In genomic region chr4:13627606-13628301, GRCh38 we compare ENCODE assay signal across 1 cellular context.
TF ChIP-seq lines count a peak whose summit lies in the region.

BOD1L1 (minus strand) TSS chr4:13627725; CDS start chr4:13627587, 138 bp downstream.

TF ChIP-seq in HepG2, 621 proteins besides CTCF, POLR2A, EP300 and RAD21 (continued from another document and continues in another):
- TF ChIP-seq STAT6 (CRISPR knock-in tag; IDR thresholded peaks at IDR 0.05; ENCODE audit: borderline replicate concordance) (no peak), KLF13 (CRISPR knock-in tag; IDR thresholded peaks at IDR 0.05) (peak; percentile 81; the same call in 1 of the 2 replicates), NFE2L2 (IDR thresholded peaks at IDR 0.05; ENCODE audit: low read length) (no peak), ZNF30 (CRISPR knock-in tag; IDR thresholded peaks at IDR 0.05) (no peak), SIN3A (IDR thresholded peaks at IDR 0.05; ENCODE audit: borderline replicate concordance, low read depth, low read length) (peak; percentile 70), CEBPZ (IDR thresholded peaks at IDR 0.05; ENCODE audit: low read length) (no peak), ZSCAN21 (CRISPR knock-in tag; IDR thresholded peaks at IDR 0.05; ENCODE audit: borderline replicate concordance) (no peak), CBX1 (IDR thresholded peaks at IDR 0.05; ENCODE audit: low read depth) (peak; percentile 78), TGIF2 (CRISPR knock-in tag; IDR thresholded peaks at IDR 0.05) (no peak), RFX1 (IDR thresholded peaks at IDR 0.05) (no peak), SIX4 (CRISPR knock-in tag; IDR thresholded peaks at IDR 0.05) (peak; percentile 27; the same call in 1 of the 2 replicates), ARID2 (CRISPR knock-in tag; IDR thresholded peaks at IDR 0.05; ENCODE audit: borderline replicate concordance) (no peak), JUNB (CRISPR knock-in tag; IDR thresholded peaks at IDR 0.05; ENCODE audit: borderline replicate concordance) (no peak), ZNF770 (CRISPR knock-in tag; IDR thresholded peaks at IDR 0.05) (peak; percentile 52; the same call in 1 of the 2 replicates), ZSCAN25 (CRISPR knock-in tag; IDR thresholded peaks at IDR 0.05) (peak; percentile 51; the same call in 1 of the 2 replicates), CREB1 (IDR thresholded peaks at IDR 0.05) (peak; percentile 84), CREB1 (CRISPR knock-in tag; IDR thresholded peaks at IDR 0.05) (peak; percentile 95), ZNF605 (CRISPR knock-in tag; IDR thresholded peaks at IDR 0.05) (peak; percentile 80), PAF1 (CRISPR knock-in tag; IDR thresholded peaks at IDR 0.05) (no peak), SALL1 (CRISPR knock-in tag; IDR thresholded peaks at IDR 0.05) (peak; percentile 83), ZBTB7B (CRISPR knock-in tag; IDR thresholded peaks at IDR 0.05) (peak; percentile 56; the same call in 1 of the 2 replicates), ZNF326 (CRISPR knock-in tag; IDR thresholded peaks at IDR 0.05; ENCODE audit: borderline replicate concordance) (no peak), DRAP1 (CRISPR knock-in tag; IDR thresholded peaks at IDR 0.05) (no peak; the same call in 1 of the 2 replicates), PAWR (CRISPR knock-in tag; IDR thresholded peaks at IDR 0.05; ENCODE audit: borderline replicate concordance) (no peak), ZNF367 (CRISPR knock-in tag; IDR thresholded peaks at IDR 0.05; ENCODE audit: borderline replicate concordance) (0 out of 2 replicates have a peak, but pooled peaks have one; percentile 51), MAZ (IDR thresholded peaks at IDR 0.05; ENCODE audit: borderline replicate concordance, low read depth, low read length) (peak; percentile 57; the same call in 1 of the 2 replicates), MAZ (CRISPR knock-in tag; IDR thresholded peaks at IDR 0.05; ENCODE audit: low read depth) (peak; percentile 69; the same call in 1 of the 2 replicates), TAF1 (CRISPR knock-in tag; IDR thresholded peaks at IDR 0.05) (peak; percentile 87), GZF1 (CRISPR knock-in tag; IDR thresholded peaks at IDR 0.05) (no peak), NBN (conservative IDR thresholded peaks at IDR 0.05) (no peak), ZNF891 (CRISPR knock-in tag; IDR thresholded peaks at IDR 0.05) (0 out of 2 replicates have a peak, but pooled peaks have one; percentile 20), ATF6 (CRISPR knock-in tag; conservative IDR thresholded peaks at IDR 0.05) (no peak), MXI1 (IDR thresholded peaks at IDR 0.05; ENCODE audit: borderline replicate concordance, low read depth, low read length) (peak; percentile 69; the same call in 1 of the 3 replicates), ZNF274 (CRISPR knock-in tag; IDR thresholded peaks at IDR 0.05) (peak; percentile 67; the same call in 1 of the 2 replicates), ZNF749 (CRISPR knock-in tag; IDR thresholded peaks at IDR 0.05; ENCODE audit: borderline replicate concordance) (peak; percentile 39; the same call in 1 of the 2 replicates), HOXA3 (CRISPR knock-in tag; IDR thresholded peaks at IDR 0.05) (peak; percentile 97)
- TF ChIP-seq, protein P1, sequence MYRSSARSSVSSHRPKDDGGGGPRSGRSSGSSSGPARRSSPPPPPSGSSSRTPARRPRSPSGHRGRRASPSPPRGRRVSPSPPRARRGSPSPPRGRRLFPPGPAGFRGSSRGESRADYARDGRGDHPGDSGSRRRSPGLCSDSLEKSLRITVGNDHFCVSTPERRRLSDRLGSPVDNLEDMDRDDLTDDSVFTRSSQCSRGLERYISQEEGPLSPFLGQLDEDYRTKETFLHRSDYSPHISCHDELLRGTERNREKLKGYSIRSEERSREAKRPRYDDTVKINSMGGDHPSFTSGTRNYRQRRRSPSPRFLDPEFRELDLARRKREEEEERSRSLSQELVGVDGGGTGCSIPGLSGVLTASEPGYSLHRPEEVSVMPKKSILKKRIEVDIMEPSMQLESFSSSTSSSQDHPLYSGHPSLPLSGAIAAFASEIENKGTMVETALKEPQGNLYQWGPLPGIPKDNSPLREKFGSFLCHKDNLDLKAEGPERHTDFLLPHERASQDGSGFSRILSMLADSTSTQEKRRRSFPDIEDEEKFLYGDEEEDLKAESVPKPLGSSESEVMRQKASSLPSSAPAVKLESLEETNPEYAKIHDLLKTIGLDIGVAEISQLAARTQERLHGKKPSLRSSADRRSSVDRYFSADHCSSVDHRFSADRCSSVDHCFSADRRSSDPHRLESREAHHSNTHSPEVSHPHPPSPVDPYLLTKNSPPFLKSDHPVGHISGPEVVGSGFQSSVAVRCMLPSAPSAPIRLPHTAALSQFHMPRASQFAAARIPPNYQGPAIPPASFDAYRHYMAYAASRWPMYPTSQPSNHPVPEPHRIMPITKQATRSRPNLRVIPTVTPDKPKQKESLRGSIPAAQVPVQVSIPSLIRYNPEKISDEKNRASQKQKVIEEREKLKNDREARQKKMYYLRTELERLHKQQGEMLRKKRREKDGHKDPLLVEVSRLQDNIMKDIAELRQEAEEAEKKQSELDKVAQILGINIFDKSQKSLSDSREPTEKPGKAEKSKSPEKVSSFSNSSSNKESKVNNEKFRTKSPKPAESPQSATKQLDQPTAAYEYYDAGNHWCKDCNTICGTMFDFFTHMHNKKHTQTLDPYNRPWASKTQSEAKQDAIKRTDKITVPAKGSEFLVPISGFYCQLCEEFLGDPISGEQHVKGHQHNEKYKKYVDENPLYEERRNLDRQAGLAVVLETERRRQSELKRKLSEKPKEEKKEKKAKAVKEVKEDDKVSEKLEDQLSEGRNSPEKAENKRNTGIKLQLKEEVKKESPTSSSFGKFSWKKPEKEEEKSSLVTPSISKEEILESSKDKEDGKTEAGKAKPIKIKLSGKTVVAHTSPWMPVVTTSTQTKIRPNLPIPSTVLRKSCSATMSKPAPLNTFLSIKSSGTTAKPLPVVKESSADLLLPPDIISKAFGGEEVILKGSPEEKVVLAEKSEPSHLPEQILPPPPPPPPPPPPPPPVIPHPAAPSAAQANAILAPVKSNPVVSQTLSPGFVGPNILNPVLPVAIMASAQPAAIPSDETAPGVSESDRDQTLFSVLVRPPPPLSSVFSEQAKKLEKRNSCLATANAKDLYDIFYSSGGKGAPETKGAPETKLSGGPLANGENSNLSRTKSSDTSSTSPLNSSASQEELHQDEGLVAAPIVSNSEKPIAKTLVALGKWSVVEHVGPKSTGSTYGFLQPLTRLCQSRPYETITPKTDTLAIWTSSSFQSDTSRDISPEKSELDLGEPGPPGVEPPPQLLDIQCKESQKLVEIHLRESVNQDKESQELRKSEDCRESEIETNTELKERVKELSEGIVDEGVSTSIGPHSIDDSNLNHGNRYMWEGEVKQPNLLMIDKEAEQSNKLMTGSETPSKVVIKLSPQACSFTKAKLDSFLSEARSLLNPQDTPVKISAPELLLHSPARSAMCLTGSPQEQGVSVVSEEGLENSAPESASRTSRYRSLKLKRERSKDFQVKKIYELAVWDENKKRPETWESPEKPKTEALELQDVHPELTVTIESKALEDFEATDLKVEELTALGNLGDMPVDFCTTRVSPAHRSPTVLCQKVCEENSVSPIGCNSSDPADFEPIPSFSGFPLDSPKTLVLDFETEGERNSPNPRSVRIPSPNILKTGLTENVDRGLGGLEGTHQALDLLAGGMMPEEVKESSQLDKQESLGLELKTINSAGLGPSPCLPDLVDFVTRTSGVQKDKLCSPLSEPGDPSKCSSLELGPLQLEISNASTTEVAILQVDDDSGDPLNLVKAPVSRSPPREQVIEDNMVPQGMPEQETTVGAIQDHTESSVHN (CRISPR knock-in tag; IDR thresholded peaks at IDR 0.05) = no peak
- TF ChIP-seq, protein P2, sequence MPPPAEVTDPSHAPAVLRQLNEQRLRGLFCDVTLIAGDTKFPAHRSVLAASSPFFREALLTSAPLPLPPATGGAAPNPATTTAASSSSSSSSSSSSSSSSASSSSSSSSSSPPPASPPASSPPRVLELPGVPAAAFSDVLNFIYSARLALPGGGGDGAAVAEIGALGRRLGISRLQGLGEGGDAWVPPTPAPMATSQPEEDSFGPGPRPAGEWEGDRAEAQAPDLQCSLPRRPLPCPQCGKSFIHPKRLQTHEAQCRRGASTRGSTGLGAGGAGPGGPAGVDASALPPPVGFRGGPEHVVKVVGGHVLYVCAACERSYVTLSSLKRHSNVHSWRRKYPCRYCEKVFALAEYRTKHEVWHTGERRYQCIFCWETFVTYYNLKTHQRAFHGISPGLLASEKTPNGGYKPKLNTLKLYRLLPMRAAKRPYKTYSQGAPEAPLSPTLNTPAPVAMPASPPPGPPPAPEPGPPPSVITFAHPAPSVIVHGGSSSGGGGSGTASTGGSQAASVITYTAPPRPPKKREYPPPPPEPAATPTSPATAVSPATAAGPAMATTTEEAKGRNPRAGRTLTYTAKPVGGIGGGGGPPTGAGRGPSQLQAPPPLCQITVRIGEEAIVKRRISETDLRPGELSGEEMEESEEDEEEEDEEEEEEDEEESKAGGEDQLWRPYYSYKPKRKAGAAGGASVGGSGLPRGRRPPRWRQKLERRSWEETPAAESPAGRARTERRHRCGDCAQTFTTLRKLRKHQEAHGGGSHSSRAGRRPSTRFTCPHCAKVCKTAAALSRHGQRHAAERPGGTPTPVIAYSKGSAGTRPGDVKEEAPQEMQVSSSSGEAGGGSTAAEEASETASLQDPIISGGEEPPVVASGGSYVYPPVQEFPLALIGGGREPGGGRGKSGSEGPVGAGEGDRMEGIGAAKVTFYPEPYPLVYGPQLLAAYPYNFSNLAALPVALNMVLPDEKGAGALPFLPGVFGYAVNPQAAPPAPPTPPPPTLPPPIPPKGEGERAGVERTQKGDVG (CRISPR knock-in tag; IDR thresholded peaks at IDR 0.05; ENCODE audit: borderline replicate concordance) = no peak
